ENCODE assay signal across 18 cellular contexts in genomic region chr2:12244070-12244469, GRCh38.
"Had no signal": no experiment of that assay in that cellular context is flagged by ENCODE, and none has a peak within 500 bp of the region (broad histone marks: within the 10 kb centered on the region; RNA-seq: fewer than 3 reads in every experiment).

No MANE protein-coding gene starts in this region.

- DNase-seq: activated CD4-positive, alpha-beta memory T cell treated with anti-CD3 and anti-CD28 coated beads, Interleukin-2, amount 10 ng/mL, durations not matched to agents 7 days and 5 days; activated gamma-delta T cell treated with Interleukin-2 at 50 U/mL for 16 hours; activated naive CD8-positive, alpha-beta T cell treated with anti-CD3 and anti-CD28 coated beads, Interleukin-2, amount 10 ng/mL, durations not matched to agents 7 days and 5 days; activated T-cell treated with anti-CD3 and anti-CD28 coated beads, Interleukin-2, amount 50 U/mL, for 72 hours; caudate nucleus; cortex of kidney; effector CD8-positive, alpha-beta T cell; left ventricle myocardium inferior; mesendoderm; occipital lobe; psoas muscle; stimulated activated CD4-positive, alpha-beta T cell treated with anti-CD3 and anti-CD28 coated beads, Interleukin-2, amount 100 ng/mL, for 24 hours; stimulated activated naive CD4-positive, alpha-beta T cell; substantia nigra; T-helper 9 cell; transverse colon had no signal

- ATAC-seq: activated T-cell treated with anti-CD3 and anti-CD28 coated beads, Interleukin-2, amount 50 U/mL, for 72 hours; psoas muscle; sciatic nerve had no signal

- H3K4me3 ChIP-seq: ascending aorta, left ventricle myocardium inferior, psoas muscle, transverse colon had no signal
